Comparison of ENCODE assay signal across 22 cellular contexts in genomic region chr3:158166223-158166622, GRCh38. TPM values are rescaled to one million over a fixed set of nuclear protein-coding genes. Genes with fewer than 3 reads are reported as not detected.
DNase-seq lines count a peak whose midpoint lies in the region; ATAC-seq, FAIRE-seq and TF ChIP-seq lines count a peak whose summit lies in the region.
"Had no signal": no experiment of that assay in that cellular context is flagged by ENCODE, and none has a peak within 500 bp of the region (broad histone marks: within the 10 kb centered on the region; RNA-seq: fewer than 3 reads in every experiment).

No MANE protein-coding gene starts in this region.

- no peaks in the 10 kb centered on the region for H3K9me3 Mint-ChIP-seq in astrocyte (ENCODE audit: unreplicated experiment)
- H3K9me3 Mint-ChIP-seq: CD8-positive, alpha-beta T cell; HFFc6 had no signal

- intact Hi-C loops in mucosa of descending colon (cut with DNase I, micrococcal nuclease) (no loop called here), body of pancreas (cut with DNase I) (no loop called here)

- CTCF ChIA-PET in GM10248 (lab: Yijun Ruan, JAX): interaction anchor here (1.0 to 1.9 kb wide), 2 partner anchors 15 to 25 kb away, joined by 3 to 10 read pairs; no protein-coding TSS in a partner anchor

- H3K4me3 ChIP-seq in SK-N-MC (peak overlapping the region; percentile 40), astrocyte (ENCODE audit: insufficient read depth, low read depth, low read length) (no peak overlapping the region), mucosa of descending colon (no peak overlapping the region), body of pancreas (no peak overlapping the region)
- H3K4me3 ChIP-seq: A549, BLaER1, HAP-1 had no signal

- no peaks in the 10 kb centered on the region for H3K9me3 ChIP-seq in SK-N-MC (ENCODE audit: low read depth, low read length)
- no peaks in the 10 kb centered on the region for H3K9me3 ChIP-seq in astrocyte (ENCODE audit: insufficient read depth, low read depth, low read length)
- no peaks in the 10 kb centered on the region for H3K9me3 ChIP-seq in mucosa of descending colon
- no peaks in the 10 kb centered on the region for H3K9me3 ChIP-seq in body of pancreas
- H3K9me3 ChIP-seq: A549, BLaER1, Caco-2, HAP-1 had no signal

- ATAC-seq in mucosa of descending colon (no peak), body of pancreas (no peak)
- ATAC-seq: A549; CD8-positive, alpha-beta T cell had no signal

- H3K9ac ChIP-seq in SK-N-MC (ENCODE audit: insufficient read length) (no peak overlapping the region), astrocyte (ENCODE audit: low read length) (no peak overlapping the region)
- H3K9ac ChIP-seq: BLaER1 had no signal

- FAIRE-seq in G401.6 (lab: Jason Lieb, UNC): peak; percentile 52
- FAIRE-seq in astrocyte (lab: Jason Lieb, UNC): peak; percentile 5
- FAIRE-seq: GM12891 had no signal

- H3K27ac Mint-ChIP-seq in astrocyte (ENCODE audit: unreplicated experiment): no peak overlapping the region
- H3K27ac Mint-ChIP-seq: B cell; CD4-positive, CD25-positive, alpha-beta regulatory T cell; CD8-positive, alpha-beta T cell; HFFc6 had no signal

- peak overlapping the region; percentile 34; the same call in 1 of the 2 replicates for H3K27ac ChIP-seq in SK-N-MC
- no peak overlapping the region for H3K27ac ChIP-seq in astrocyte (ENCODE audit: low read depth, low read length)
- no peak overlapping the region for H3K27ac ChIP-seq in body of pancreas
- H3K27ac ChIP-seq: A549, BLaER1, C4-2B had no signal

- no peak for TF ChIP-seq POLR2A in body of pancreas (IDR thresholded peaks at IDR 0.05)

- no peaks in the 10 kb centered on the region for H3K27me3 Mint-ChIP-seq in astrocyte (ENCODE audit: low read depth, unreplicated experiment)
- H3K27me3 Mint-ChIP-seq: B cell; CD4-positive, CD25-positive, alpha-beta regulatory T cell had no signal

- H3K4me3 Mint-ChIP-seq in astrocyte (ENCODE audit: unreplicated experiment): no peak overlapping the region
- H3K4me3 Mint-ChIP-seq: B cell; CD4-positive, CD25-positive, alpha-beta regulatory T cell; CD8-positive, alpha-beta T cell; HFFc6 had no signal

- peaks cover 47% of the 10 kb centered on the region for H3K4me1 Mint-ChIP-seq in astrocyte (ENCODE audit: low read depth, unreplicated experiment)
- H3K4me1 Mint-ChIP-seq: B cell had no signal

- H3K27me3 ChIP-seq in astrocyte (ENCODE audit: insufficient read depth, low read length) (no peaks in the 10 kb centered on the region), body of pancreas (no peaks in the 10 kb centered on the region)
- H3K27me3 ChIP-seq: BLaER1 had no signal

- H3K4me1 ChIP-seq in astrocyte (ENCODE audit: insufficient read depth, low read length): peaks cover 23% of the 10 kb centered on the region
- H3K4me1 ChIP-seq in mucosa of descending colon (ENCODE audit: low read depth): peaks cover 7% of the 10 kb centered on the region
- peaks cover 6% of the 10 kb centered on the region for H3K4me1 ChIP-seq in body of pancreas
- H3K4me1 ChIP-seq: BLaER1, Caco-2 had no signal

- POLR2A ChIA-PET in GM10248 (lab: Yijun Ruan, JAX): no interaction called here

- TF ChIP-seq CTCF in astrocyte (IDR thresholded peaks at IDR 0.05; ENCODE audit: insufficient read depth, low read depth, low read length) (no peak), mucosa of descending colon (IDR thresholded peaks at IDR 0.05) (no peak), GM10248 (IDR thresholded peaks at IDR 0.05; ENCODE audit: control extremely low read depth, extremely low read depth, low read depth, missing control alignments) (no peak), body of pancreas (IDR thresholded peaks at IDR 0.05) (no peak)

- peaks cover 5% of the 10 kb centered on the region for H4K20me1 ChIP-seq in astrocyte (ENCODE audit: insufficient read depth, low read length)
- H4K20me1 ChIP-seq: BLaER1 had no signal

- H3K4me2 ChIP-seq in astrocyte (ENCODE audit: low read length): no peak overlapping the region
- H3K4me2 ChIP-seq: A549, BLaER1 had no signal

- H3K36me3 ChIP-seq in SK-N-MC (ENCODE audit: insufficient read depth, low read length): peaks cover 3% of the 10 kb centered on the region
- no peaks in the 10 kb centered on the region for H3K36me3 ChIP-seq in astrocyte (ENCODE audit: insufficient read depth, low read length)
- no peaks in the 10 kb centered on the region for H3K36me3 ChIP-seq in mucosa of descending colon (ENCODE audit: low read depth)
- no peaks in the 10 kb centered on the region for H3K36me3 ChIP-seq in body of pancreas (replicated peaks in 1 of 2; ENCODE audit: insufficient read depth in 1 of 2, low read depth in 2 of 2)
- H3K36me3 ChIP-seq: HAP-1 had no signal

- H3K36me3 Mint-ChIP-seq in astrocyte (ENCODE audit: low read depth, unreplicated experiment): no peaks in the 10 kb centered on the region

- H2AFZ ChIP-seq in astrocyte (ENCODE audit: low read depth, low read length): no peak overlapping the region

- DNase-seq in SK-N-MC (ENCODE audit: low read depth, low spot score) (no peak), astrocyte (ENCODE audit: low read depth) (no peak), mucosa of descending colon (no peak), GM10248 (ENCODE audit: extremely low spot score) (no peak), HPDE6-E6E7 (ENCODE audit: extremely low spot score) (no peak), body of pancreas (no peak)
- DNase-seq: 8988T; Caco-2; CD4-positive, CD25-positive, alpha-beta regulatory T cell; CD8-positive, alpha-beta T cell; DMS153; DND-41; GDM1; GOT3; HFFc6 had no signal

- H3K79me2 ChIP-seq in astrocyte (ENCODE audit: insufficient read depth, low read length): no peaks in the 10 kb centered on the region

- WGBS in body of pancreas, 2 donors: 84 to 89% methylated on average over 2 of the region's 2 CpGs

RNA-seq across cellular contexts. Expression of gene RSRC1, which starts 56.3 kb away (rescaled TPM):
- total RNA-seq in astrocyte (22.9 and 28.5 TPM in 2 replicates), mucosa of descending colon (10 to 100 TPM; 26.6 to 41.9 (median 29.9) TPM), body of pancreas (10 to 100 TPM; 18.5 to 21.5 TPM)
